31 cellular contexts compared by ENCODE assay signal in genomic region chr11:32079511-32079910, GRCh38.
"Had no signal": no experiment of that assay in that cellular context is flagged by ENCODE, and none has a peak within 500 bp of the region (broad histone marks: within the 10 kb centered on the region; RNA-seq: fewer than 3 reads in every experiment).

No MANE protein-coding gene starts in this region.

- H3K27me3 ChIP-seq: adrenal gland, ascending aorta, cardiac muscle cell, colonic mucosa, right atrium auricular region, testis, transverse colon had no signal

- H3K4me3 ChIP-seq: adrenal gland, ascending aorta, cardiac muscle cell, colonic mucosa, esophagus squamous epithelium, left ventricle myocardium inferior, lung, right atrium auricular region, testis, transverse colon had no signal

- H3K9ac ChIP-seq: parathyroid adenoma had no signal

- H2AFZ ChIP-seq: parathyroid adenoma had no signal

- H3K27ac Mint-ChIP-seq: activated CD4-positive, alpha-beta T cell treated with anti-CD3 and anti-CD28 coated beads for 36 hours; activated CD8-positive, alpha-beta memory T cell treated with anti-CD3 and anti-CD28 coated beads, Interleukin-2, amount 10 ng/mL, durations not matched to agents 7 days and 5 days; activated CD8-positive, alpha-beta T cell treated with anti-CD3 and anti-CD28 coated beads, Interleukin-2, amount 10 ng/mL, durations not matched to agents 7 days and 5 days; activated naive CD4-positive, alpha-beta T cell treated with anti-CD3 and anti-CD28 coated beads for 36 hours; activated naive CD8-positive, alpha-beta T cell treated with anti-CD3 and anti-CD28 coated beads for 36 hours; T-helper 2 cell treated with Interferon-gamma antibody and Interleukin-4, amounts not matched to agents 5 μg/mL and 100 μg/mL, for 36 hours had no signal

- H3K4me1 ChIP-seq: adrenal gland, ascending aorta, colonic mucosa, esophagus squamous epithelium, parathyroid adenoma, right atrium auricular region, testis, transverse colon had no signal

- ATAC-seq: activated CD4-positive, alpha-beta T cell treated with anti-CD3 and anti-CD28 coated beads for 36 hours; activated CD8-positive, alpha-beta memory T cell treated with anti-CD3 and anti-CD28 coated beads, Interleukin-2, amount 10 ng/mL, durations not matched to agents 7 days and 5 days; activated CD8-positive, alpha-beta T cell treated with anti-CD3 and anti-CD28 coated beads, Interleukin-2, amount 10 ng/mL, durations not matched to agents 7 days and 5 days; stimulated activated naive CD8-positive, alpha-beta T cell treated with anti-CD3 and anti-CD28 coated beads, Interleukin-15, Interleukin-2, amounts not matched to agents 100 U/mL and 50 U/mL, for 24 hours had no signal

- H3K9me3 Mint-ChIP-seq: activated naive CD4-positive, alpha-beta T cell treated with anti-CD3 and anti-CD28 coated beads for 36 hours; activated naive CD8-positive, alpha-beta T cell treated with anti-CD3 and anti-CD28 coated beads for 36 hours; T-helper 2 cell treated with Interferon-gamma antibody and Interleukin-4, amounts not matched to agents 5 μg/mL and 100 μg/mL, for 36 hours had no signal

- H3K36me3 Mint-ChIP-seq: activated CD8-positive, alpha-beta memory T cell treated with anti-CD3 and anti-CD28 coated beads, Interleukin-2, amount 10 ng/mL, durations not matched to agents 7 days and 5 days; activated naive CD8-positive, alpha-beta T cell treated with anti-CD3 and anti-CD28 coated beads for 36 hours; brain had no signal

- DNase-seq: activated CD4-positive, alpha-beta T cell treated with anti-CD3 and anti-CD28 coated beads for 36 hours; activated CD4-positive, CD25-positive, alpha-beta regulatory T cell; activated CD8-positive, alpha-beta memory T cell treated with anti-CD3 and anti-CD28 coated beads, Interleukin-2, amount 10 ng/mL, durations not matched to agents 7 days and 5 days; activated CD8-positive, alpha-beta T cell treated with anti-CD3 and anti-CD28 coated beads, Interleukin-2, amount 10 ng/mL, durations not matched to agents 7 days and 5 days; activated effector memory CD4-positive, alpha-beta T cell treated with Interleukin-2 at 50 U/mL for 16 hours; activated naive CD4-positive, alpha-beta T cell treated with anti-CD3 and anti-CD28 coated beads for 36 hours; activated naive CD8-positive, alpha-beta T cell treated with anti-CD3 and anti-CD28 coated beads for 36 hours; adrenal gland; cerebellar nuclear complex; colonic mucosa; effector CD8-positive, alpha-beta T cell; esophagus squamous epithelium; foreskin melanocyte; left ventricle myocardium inferior; mesendoderm; nucleus accumbens; stimulated activated CD4-positive, alpha-beta T cell treated with anti-CD3 and anti-CD28 coated beads, Interleukin-2, amount 100 ng/mL, for 48 hours; stimulated activated naive CD8-positive, alpha-beta T cell treated with anti-CD3 and anti-CD28 coated beads, Interleukin-15, Interleukin-2, amounts not matched to agents 100 U/mL and 50 U/mL, for 24 hours; T-helper 1 cell; testis; transverse colon had no signal

- H3K27ac ChIP-seq: adrenal gland, ascending aorta, cardiac muscle cell, colonic mucosa, epithelial cell of prostate, esophagus squamous epithelium, left ventricle myocardium inferior, parathyroid adenoma, right atrium auricular region, testis, transverse colon had no signal

- H3K36me3 ChIP-seq: adrenal gland, ascending aorta, cardiac muscle cell, colonic mucosa, esophagus squamous epithelium, left ventricle myocardium inferior, right atrium auricular region, transverse colon had no signal

- H3K4me1 Mint-ChIP-seq: activated CD4-positive, alpha-beta T cell treated with anti-CD3 and anti-CD28 coated beads for 36 hours; activated CD8-positive, alpha-beta memory T cell treated with anti-CD3 and anti-CD28 coated beads, Interleukin-2, amount 10 ng/mL, durations not matched to agents 7 days and 5 days; activated naive CD8-positive, alpha-beta T cell treated with anti-CD3 and anti-CD28 coated beads for 36 hours had no signal

- FAIRE-seq: endometrium, islet of Langerhans had no signal

- H3K4me3 Mint-ChIP-seq: activated CD4-positive, alpha-beta T cell treated with anti-CD3 and anti-CD28 coated beads for 36 hours; activated CD8-positive, alpha-beta memory T cell treated with anti-CD3 and anti-CD28 coated beads, Interleukin-2, amount 10 ng/mL, durations not matched to agents 7 days and 5 days; activated CD8-positive, alpha-beta T cell treated with anti-CD3 and anti-CD28 coated beads, Interleukin-2, amount 10 ng/mL, durations not matched to agents 7 days and 5 days; activated naive CD4-positive, alpha-beta T cell treated with anti-CD3 and anti-CD28 coated beads for 36 hours; activated naive CD8-positive, alpha-beta T cell treated with anti-CD3 and anti-CD28 coated beads for 36 hours; brain; T-helper 2 cell treated with Interferon-gamma antibody and Interleukin-4, amounts not matched to agents 5 μg/mL and 100 μg/mL, for 36 hours had no signal

- H3K9me3 ChIP-seq: adrenal gland, ascending aorta, colonic mucosa, esophagus squamous epithelium, left ventricle myocardium inferior, right atrium auricular region, testis, transverse colon had no signal
